23 cellular contexts compared by ENCODE assay signal in the genomic region with DNA sequence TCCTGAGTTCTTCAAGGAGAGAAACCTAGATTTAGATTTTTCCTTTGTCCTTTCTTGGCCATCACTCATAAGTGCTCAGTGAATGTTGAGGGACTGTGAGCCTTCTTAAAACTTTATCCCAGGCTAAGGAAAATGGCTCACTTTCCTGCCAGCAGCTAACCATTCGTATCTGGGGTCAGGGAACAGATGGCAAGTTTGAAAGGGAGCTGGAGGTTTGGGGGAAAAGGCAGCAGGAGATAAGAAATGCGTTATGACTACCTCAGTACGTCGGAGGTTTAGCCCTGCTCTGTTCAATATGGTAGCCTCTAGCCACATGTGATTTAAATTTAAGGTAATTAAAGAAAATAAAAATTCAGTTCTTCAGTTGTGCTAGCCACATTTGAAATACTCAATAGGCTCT. TPM values are rescaled to one million over a fixed set of nuclear protein-coding genes. Genes with fewer than 3 reads are reported as not detected.
"Had no signal": no experiment of that assay in that cellular context is flagged by ENCODE, and none has a peak within 500 bp of the region (broad histone marks: within the 10 kb centered on the region; RNA-seq: fewer than 3 reads in every experiment).

No MANE protein-coding gene starts in this region.

- H3K27me3 Mint-ChIP-seq: activated naive CD8-positive, alpha-beta T cell treated with anti-CD3 and anti-CD28 coated beads, Interleukin-2, amount 10 ng/mL, durations not matched to agents 7 days and 5 days; brain; central memory CD8-positive, alpha-beta T cell; effector memory CD8-positive, alpha-beta T cell; naive B cell had no signal

- H3K9me3 Mint-ChIP-seq: activated naive CD8-positive, alpha-beta T cell treated with anti-CD3 and anti-CD28 coated beads, Interleukin-2, amount 10 ng/mL, durations not matched to agents 7 days and 5 days; activated T-helper 1 cell treated with anti-CD3 and anti-CD28 coated beads, Interleukin-12 subunit alpha, Interleukin-12 subunit beta, Interleukin-2, Interleukin-4 antibody, amounts not matched to agents 30 ng/mL and 10 ng/mL and 1 ng/mL, durations not matched to agents 14 hours and 24 hours and 36 hours; brain; central memory CD8-positive, alpha-beta T cell; effector memory CD8-positive, alpha-beta T cell; naive B cell; T-helper 2 cell treated with Interferon-gamma antibody and Interleukin-4, amounts not matched to agents 5 μg/mL and 100 μg/mL, for 36 hours had no signal

- DNase-seq: activated naive CD4-positive, alpha-beta T cell; activated naive CD8-positive, alpha-beta T cell treated with anti-CD3 and anti-CD28 coated beads, Interleukin-2, amount 10 ng/mL, durations not matched to agents 7 days and 5 days; cortex of kidney; effector memory CD8-positive, alpha-beta T cell; heart left ventricle; left colon; lower lobe of right lung; naive B cell; posterior cingulate gyrus; retina; stimulated activated CD4-positive, alpha-beta T cell treated with anti-CD3 and anti-CD28 coated beads, Interleukin-15, amount 100 ng/mL, for 24 hours; stimulated activated CD4-positive, alpha-beta T cell treated with anti-CD3 and anti-CD28 coated beads, Interleukin-4, amount 100 ng/mL, for 4 hours; stimulated activated CD8-positive, alpha-beta memory T cell treated with anti-CD3 and anti-CD28 coated beads, Interleukin-4, amount 100 ng/mL, for 48 hours; stimulated activated naive CD4-positive, alpha-beta T cell treated with Interleukin-2 at 50 U/mL for 16 hours; substantia nigra; uterus had no signal

- H3K36me3 ChIP-seq: neutrophil, uterus had no signal

- H3K27ac Mint-ChIP-seq: activated naive CD8-positive, alpha-beta T cell treated with anti-CD3 and anti-CD28 coated beads, Interleukin-2, amount 10 ng/mL, durations not matched to agents 7 days and 5 days; activated T-helper 1 cell treated with anti-CD3 and anti-CD28 coated beads, Interleukin-12 subunit alpha, Interleukin-12 subunit beta, Interleukin-2, Interleukin-4 antibody, amounts not matched to agents 30 ng/mL and 10 ng/mL and 1 ng/mL, durations not matched to agents 14 hours and 24 hours and 36 hours; effector memory CD8-positive, alpha-beta T cell; T-helper 2 cell treated with Interferon-gamma antibody and Interleukin-4, amounts not matched to agents 5 μg/mL and 100 μg/mL, for 36 hours had no signal

- H3K9me3 ChIP-seq: heart left ventricle, lower lobe of right lung, neutrophil, tibial nerve, uterus had no signal

- H3K4me3 Mint-ChIP-seq: activated naive CD8-positive, alpha-beta T cell treated with anti-CD3 and anti-CD28 coated beads, Interleukin-2, amount 10 ng/mL, durations not matched to agents 7 days and 5 days; activated T-helper 1 cell treated with anti-CD3 and anti-CD28 coated beads, Interleukin-12 subunit alpha, Interleukin-12 subunit beta, Interleukin-2, Interleukin-4 antibody, amounts not matched to agents 30 ng/mL and 10 ng/mL and 1 ng/mL, durations not matched to agents 14 hours and 24 hours and 36 hours; brain; central memory CD8-positive, alpha-beta T cell; effector memory CD8-positive, alpha-beta T cell; naive B cell; T-helper 2 cell treated with Interferon-gamma antibody and Interleukin-4, amounts not matched to agents 5 μg/mL and 100 μg/mL, for 36 hours had no signal

- H3K4me1 ChIP-seq: uterus had no signal

- H3K27ac ChIP-seq: heart left ventricle, lower lobe of right lung, neutrophil, tibial nerve, uterus had no signal

- H3K4me3 ChIP-seq: heart left ventricle, lower lobe of right lung, tibial nerve, uterus had no signal

- H3K27me3 ChIP-seq: heart left ventricle, neutrophil, tibial nerve, uterus had no signal

RNA-seq across cellular contexts. Expression of gene TGFB2, which starts 46.7 kb away (rescaled TPM):
- total RNA-seq: activated CD8-positive, alpha-beta memory T cell treated with anti-CD3 and anti-CD28 coated beads for 36 hours; activated naive CD8-positive, alpha-beta T cell treated with anti-CD3 and anti-CD28 coated beads, Interleukin-2, amount 10 ng/mL, durations not matched to agents 7 days and 5 days; activated T-helper 1 cell treated with anti-CD3 and anti-CD28 coated beads, Interleukin-12 subunit alpha, Interleukin-12 subunit beta, Interleukin-2, Interleukin-4 antibody, amounts not matched to agents 30 ng/mL and 10 ng/mL and 1 ng/mL, durations not matched to agents 14 hours and 24 hours and 36 hours had no signal
